15 cellular contexts compared by ENCODE assay signal in the genomic region with DNA sequence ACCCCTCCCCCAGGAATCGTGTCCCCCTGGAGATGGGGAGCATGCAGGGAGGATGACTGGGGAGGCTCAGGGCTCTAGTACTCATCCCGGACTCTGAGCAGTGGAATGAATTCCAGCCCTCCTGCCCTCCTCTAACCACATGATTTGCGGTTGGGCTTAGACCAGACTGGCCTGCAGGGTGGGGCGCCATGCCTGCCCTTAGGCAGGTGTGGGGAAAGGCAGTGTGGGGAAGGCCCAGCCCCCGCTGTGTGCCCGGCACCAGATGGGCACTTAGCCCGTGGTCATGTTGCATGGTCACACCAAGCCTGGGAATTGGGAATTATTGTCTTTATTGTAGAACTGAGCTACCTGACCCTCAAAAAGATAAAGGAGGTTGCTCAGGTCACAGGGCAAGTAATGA.
"Had no signal": no experiment of that assay in that cellular context is flagged by ENCODE, and none has a peak within 500 bp of the region (broad histone marks: within the 10 kb centered on the region; RNA-seq: fewer than 3 reads in every experiment).

No MANE protein-coding gene starts in this region.

- H3K27ac ChIP-seq: cardiac muscle cell, dorsolateral prefrontal cortex, gastrocnemius medialis, heart right ventricle, parathyroid adenoma, stomach, testis had no signal

- H3K9ac ChIP-seq: parathyroid adenoma had no signal

- H3K4me3 Mint-ChIP-seq: activated naive CD4-positive, alpha-beta T cell treated with anti-CD3 and anti-CD28 coated beads, Interleukin-2, amount 10 ng/mL, durations not matched to agents 7 days and 5 days; endodermal cell; naive thymus-derived CD4-positive, alpha-beta T cell had no signal

- H3K4me1 ChIP-seq: parathyroid adenoma, testis had no signal

- DNase-seq: activated CD4-positive, CD25-positive, alpha-beta regulatory T cell; activated naive CD4-positive, alpha-beta T cell treated with anti-CD3 and anti-CD28 coated beads, Interleukin-2, amount 10 ng/mL, durations not matched to agents 7 days and 5 days; activated T-cell treated with anti-CD3 and anti-CD28 coated beads for 4 hours; dorsolateral prefrontal cortex; endodermal cell; gastrocnemius medialis; heart right ventricle; left colon; naive thymus-derived CD4-positive, alpha-beta T cell; stimulated activated CD4-positive, alpha-beta T cell treated with anti-CD3 and anti-CD28 coated beads, Interleukin-12 subunit alpha, Interleukin-12 subunit beta, amount 100 ng/mL, for 4 hours; stimulated activated CD4-positive, alpha-beta T cell treated with anti-CD3 and anti-CD28 coated beads, Interleukin-2, amount 100 ng/mL, for 24 hours; stomach; testis had no signal

- H3K36me3 ChIP-seq: cardiac muscle cell, gastrocnemius medialis, heart right ventricle, stomach had no signal

- H3K79me2 ChIP-seq: parathyroid adenoma had no signal

- H3K9me3 ChIP-seq: gastrocnemius medialis, heart right ventricle, stomach, testis had no signal

- H3K27me3 ChIP-seq: cardiac muscle cell, gastrocnemius medialis, stomach, testis had no signal

- H2AFZ ChIP-seq: parathyroid adenoma had no signal

- H3K36me3 Mint-ChIP-seq: activated naive CD4-positive, alpha-beta T cell treated with anti-CD3 and anti-CD28 coated beads, Interleukin-2, amount 10 ng/mL, durations not matched to agents 7 days and 5 days; naive thymus-derived CD4-positive, alpha-beta T cell had no signal

- ATAC-seq: gastrocnemius medialis; heart right ventricle; left colon; naive thymus-derived CD4-positive, alpha-beta T cell had no signal

- H3K4me3 ChIP-seq: cardiac muscle cell, dorsolateral prefrontal cortex, gastrocnemius medialis, heart right ventricle, stomach, testis had no signal

- H3K27ac Mint-ChIP-seq: endodermal cell; naive thymus-derived CD4-positive, alpha-beta T cell had no signal

- H3K9me3 Mint-ChIP-seq: activated naive CD4-positive, alpha-beta T cell treated with anti-CD3 and anti-CD28 coated beads, Interleukin-2, amount 10 ng/mL, durations not matched to agents 7 days and 5 days; endodermal cell had no signal
